Comparison of ENCODE assay signal across 8 cellular contexts in the genomic region with DNA sequence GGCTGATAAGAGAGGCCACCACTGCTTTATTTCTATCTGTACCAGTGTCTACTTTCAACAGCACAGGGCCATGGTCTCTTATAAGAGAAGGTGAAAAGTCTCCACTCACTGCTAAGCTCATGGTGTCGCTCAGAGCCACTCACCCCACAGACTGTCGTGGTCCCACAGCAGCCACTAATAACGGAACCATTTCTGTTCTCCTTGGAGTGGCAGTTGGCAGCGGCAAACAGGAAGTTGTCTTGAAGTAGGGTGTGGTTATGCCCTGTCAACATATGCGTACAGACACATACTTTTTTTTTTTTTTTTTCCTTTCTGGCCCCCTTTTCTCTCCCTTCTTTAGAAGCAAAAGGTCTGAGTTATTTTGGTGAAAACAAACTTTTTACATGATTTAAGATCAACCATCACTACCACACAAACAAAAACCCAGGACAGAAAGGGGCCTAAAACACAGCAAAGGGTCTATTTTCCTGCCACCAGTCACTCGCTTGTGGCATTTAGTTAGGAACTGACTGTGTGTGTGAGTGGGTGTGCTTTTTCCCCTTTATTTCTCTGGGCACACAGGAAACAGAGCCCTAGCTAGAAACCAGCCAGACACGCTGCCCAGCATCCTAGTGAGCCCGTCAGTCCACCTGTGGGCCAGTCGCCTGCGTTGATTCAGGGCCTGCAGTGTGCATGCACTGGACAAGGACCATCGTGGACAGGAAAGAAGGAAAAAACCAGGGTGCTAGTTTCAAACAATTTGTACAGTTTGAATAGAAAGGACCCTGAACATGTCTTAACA.
DNase-seq lines count a peak whose midpoint lies in the region; ATAC-seq, FAIRE-seq and TF ChIP-seq lines count a peak whose summit lies in the region.

No MANE protein-coding gene starts in this region.

- CTCF ChIA-PET in endothelial cell of umbilical vein (lab: Charles Lee), result interaction anchor here (1.7 to 1.8 kb wide), 2 partner anchors 21 to 83 kb away, joined by 4 to 6 read pairs; no protein-coding TSS in a partner anchor

- no TSS peak for BruUV-seq in endothelial cell of umbilical vein (replicated peaks; lab: Mats Ljungman, UMichigan)

- no peak overlapping the region for H3K9ac ChIP-seq in endothelial cell of umbilical vein (replicated peaks; ENCODE audit: extremely low read depth, insufficient read depth, low read length)

- H3K79me2 ChIP-seq in endothelial cell of umbilical vein (ENCODE audit: control insufficient read depth, insufficient read depth, low read length), result no peaks in the 10 kb centered on the region

- H3K27ac ChIP-seq in endothelial cell of umbilical vein (ENCODE audit: insufficient read depth, low read depth, low read length) (no peak overlapping the region), SJCRH30 (no peak overlapping the region)

- TF ChIP-seq CTCF in endothelial cell of umbilical vein (IDR thresholded peaks at IDR 0.05; ENCODE audit: extremely low read depth in 1 of 2, insufficient read depth in 1 of 2, low read depth in 1 of 2, low read length in 2 of 2), result no peak

- H3K9me3 ChIP-seq in endothelial cell of umbilical vein (replicated peaks; ENCODE audit: control insufficient read depth, insufficient read depth, low read length), result no peaks in the 10 kb centered on the region
- H3K9me3 ChIP-seq in SJCRH30 (replicated peaks), result no peaks in the 10 kb centered on the region

- peak overlapping the region; percentile 15 for H3K4me2 ChIP-seq in endothelial cell of umbilical vein (ENCODE audit: insufficient read depth, low read length)

- FAIRE-seq in endothelial cell of umbilical vein (lab: Jason Lieb, UNC), result peak; percentile 54

- dilution Hi-C loops in endothelial cell of umbilical vein (cut with MboI; ENCODE audit: extremely low pct_ligation_motif_present, low sequenced_read_pairs), result no loop called here

- H3K4me1 ChIP-seq in endothelial cell of umbilical vein (ENCODE audit: control insufficient read depth, extremely low read depth, insufficient read depth, low read length) (peaks cover 17% of the 10 kb centered on the region), SJCRH30 (peaks cover 8% of the 10 kb centered on the region)

- H3K4me3 ChIP-seq in endothelial cell of umbilical vein (replicated peaks in 1 of 3; ENCODE audit: insufficient read depth in 1 of 3, low read depth in 1 of 3, low read length in 3 of 3) (no peak overlapping the region), SJCRH30 (no peak overlapping the region)

- H3K27me3 ChIP-seq in endothelial cell of umbilical vein (ENCODE audit: control insufficient read depth in 2 of 2, insufficient read depth in 2 of 2, low read length in 2 of 2) (no peaks in the 10 kb centered on the region), SJCRH30 (no peaks in the 10 kb centered on the region)

- no peaks in the 10 kb centered on the region for H3K36me3 ChIP-seq in endothelial cell of umbilical vein (ENCODE audit: control insufficient read depth in 2 of 2, extremely low read depth in 1 of 2, insufficient read depth in 2 of 2, low read length in 2 of 2)
- H3K36me3 ChIP-seq in SJCRH30, result no peaks in the 10 kb centered on the region

- H4K20me1 ChIP-seq in endothelial cell of umbilical vein (replicated peaks; ENCODE audit: control insufficient read depth, extremely low read depth, insufficient read depth, low read length), result peaks cover under 1% of the 10 kb centered on the region

- POLR2A ChIA-PET in endothelial cell of umbilical vein (lab: Charles Lee), result interaction anchor here (0.7 kb wide), 1 partner anchor 1097 kb away, joined by 3 read pairs; no protein-coding TSS in a partner anchor

- no peaks in the 10 kb centered on the region for H3K9me1 ChIP-seq in endothelial cell of umbilical vein (replicated peaks; ENCODE audit: control insufficient read depth, extremely low read depth, insufficient read depth, low read length)

- DNase-seq in NCI-H510A treated with DMSO at 0.1 percent for 48 hours (lab: John Stamatoyannopoulos, UW), result peak; percentile 22
- DNase-seq in NCI-H510A (lab: John Stamatoyannopoulos, UW), result no peak
- no peak for DNase-seq in endothelial cell of umbilical vein (ENCODE audit: low read depth, low spot score)
- peak; percentile 21 to 24 for DNase-seq in stimulated activated CD8-positive, alpha-beta memory T cell treated with anti-CD3 and anti-CD28 coated beads, Interleukin-15, amount 100 ng/mL, for 4 hours (ENCODE audit: low read depth in 2 of 2)
- DNase-seq in GM03348 (ENCODE audit: low spot score), result no peak
- no peak for DNase-seq in SJCRH30

- no peak for TF ChIP-seq POLR2A in endothelial cell of umbilical vein (IDR thresholded peaks at IDR 0.05; ENCODE audit: low read depth, low read length)

- peak; percentile 54 for ATAC-seq in HG03442 (IDR thresholded peaks at IDR 0.05; ENCODE audit: unreplicated experiment)
- peak; percentile 70 to 78 for ATAC-seq in activated CD4-positive, CD25-positive, alpha-beta regulatory T cell treated with anti-CD3 and anti-CD28 coated beads, Interleukin-2, amount 50 U/mL, for 24 hours

- intact Hi-C loops in endothelial cell of umbilical vein (cut with micrococcal nuclease), result no loop called here

- H2AFZ ChIP-seq in endothelial cell of umbilical vein (ENCODE audit: low read depth, low read length), result no peak overlapping the region

TF ChIP-seq in endothelial cell of umbilical vein, 7 proteins besides CTCF, POLR2A, EP300 and RAD21:
- TF ChIP-seq GATA2 (IDR thresholded peaks at IDR 0.05; ENCODE audit: insufficient read depth, insufficient read length, low read depth, low read length) (no peak), POLR2AphosphoS5 (IDR thresholded peaks at IDR 0.05; ENCODE audit: insufficient read depth, low read depth, low read length) (no peak), MYC (IDR thresholded peaks at IDR 0.05; ENCODE audit: low read depth, low read length) (no peak), EZH2 (IDR thresholded peaks at IDR 0.05; ENCODE audit: borderline replicate concordance, low read depth, low read length, severe bottlenecking) (no peak), FOS (IDR thresholded peaks at IDR 0.05; ENCODE audit: borderline replicate concordance, insufficient read depth, low read length) (no peak), JUN (IDR thresholded peaks at IDR 0.05; ENCODE audit: borderline replicate concordance, insufficient read depth, insufficient read length, low read depth) (no peak)
- TF ChIP-seq, protein P1, sequence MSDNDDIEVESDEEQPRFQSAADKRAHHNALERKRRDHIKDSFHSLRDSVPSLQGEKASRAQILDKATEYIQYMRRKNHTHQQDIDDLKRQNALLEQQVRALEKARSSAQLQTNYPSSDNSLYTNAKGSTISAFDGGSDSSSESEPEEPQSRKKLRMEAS (IDR thresholded peaks at IDR 0.05; ENCODE audit: insufficient read depth, insufficient read length), result no peak

Comparison
In these comparisons a context has a peak if more than half of its experiments do, and no peak if none do; other contexts are left out.
1. DNase-seq: peak in NCI-H510A treated with DMSO at 0.1 percent for 48 hours (single experiment) and stimulated activated CD8-positive, alpha-beta memory T cell treated with anti-CD3 and anti-CD28 coated beads, Interleukin-15, amount 100 ng/mL, for 4 hours (2 of 2); none in NCI-H510A (single experiment), endothelial cell of umbilical vein (single experiment), GM03348 (single experiment) and SJCRH30 (0 of 2).